In the genomic region with DNA sequence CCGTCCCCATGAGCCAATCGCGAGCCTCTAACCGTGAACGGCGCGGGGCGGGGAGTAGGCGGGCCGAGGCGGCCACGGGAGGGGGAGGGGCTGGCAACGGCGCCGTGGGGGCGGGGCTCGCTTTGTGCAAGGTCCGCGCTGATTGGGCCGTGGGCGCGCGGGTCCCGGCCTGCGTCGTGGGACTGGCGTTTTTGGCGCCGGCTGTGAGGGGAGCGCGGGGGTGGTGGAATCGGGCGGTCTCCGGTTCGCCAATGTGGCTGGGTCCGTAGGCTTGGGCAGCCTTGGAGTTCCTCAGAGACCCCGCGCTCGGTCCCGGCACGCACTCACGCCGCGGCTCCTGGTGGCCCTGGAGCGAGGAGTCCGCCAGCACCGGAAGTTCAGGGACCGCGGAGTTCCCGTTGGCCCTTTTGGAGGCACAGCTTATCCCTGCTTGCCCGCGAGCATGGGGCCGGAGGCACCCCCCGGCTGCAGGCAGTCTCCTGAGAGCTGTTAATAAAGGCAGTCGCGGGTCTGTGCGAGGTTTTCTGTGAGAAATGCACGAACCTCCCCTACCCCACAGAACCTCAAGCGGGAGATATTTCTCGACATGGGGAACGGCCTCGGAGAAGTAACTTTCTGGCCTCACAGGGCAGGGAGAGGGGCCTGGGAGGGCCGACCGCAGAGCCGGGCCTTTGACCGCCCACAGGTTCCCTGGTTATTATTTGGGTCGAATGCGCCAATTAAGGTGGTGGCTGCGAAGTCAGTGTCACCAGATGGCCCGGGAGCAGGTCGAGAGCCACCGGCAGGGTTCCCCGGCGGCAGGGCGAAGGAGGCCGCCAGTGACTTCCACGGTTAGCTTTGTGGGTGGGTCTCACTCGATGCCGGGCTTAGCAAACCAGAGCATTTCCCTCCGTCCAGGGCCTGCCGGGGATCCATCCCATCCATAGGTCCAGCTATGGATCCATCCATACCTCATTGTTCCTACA, we compare ENCODE assay signal across 8 cellular contexts. TPM values are rescaled to one million over a fixed set of nuclear protein-coding genes. Genes with fewer than 3 reads are reported as not detected.
DNase-seq lines count a peak whose midpoint lies in the region; ATAC-seq and TF ChIP-seq lines count a peak whose summit lies in the region.

No MANE protein-coding gene starts in this region.

- no peaks in the 10 kb centered on the region for H3K9me3 Mint-ChIP-seq in chondrocyte (ENCODE audit: low read depth)

- peaks cover 28% of the 10 kb centered on the region for H3K36me3 Mint-ChIP-seq in chondrocyte (ENCODE audit: low read depth)

- DNase-seq in GM04503 (ENCODE audit: low read depth) (peak; percentile 33), NCI-H2107 (lab: John Stamatoyannopoulos, UW) (peak; percentile 95), chondrocyte (ENCODE audit: low spot score) (peak; percentile 99), left colon (peak in 1 of 2 donors; percentile 99)
- peak; percentile 99 to 100 for DNase-seq in activated CD4-positive, alpha-beta T cell treated with anti-CD3 and anti-CD28 coated beads for 24 hours (ENCODE audit: low read depth in 2 of 2)
- DNase-seq in stimulated activated CD4-positive, alpha-beta T cell treated with anti-CD3 and anti-CD28 coated beads, Interleukin-1b, Interleukin-23, amount 100 ng/mL, for 48 hours, result peak; percentile 98

- no peaks in the 10 kb centered on the region for H3K27me3 Mint-ChIP-seq in chondrocyte (ENCODE audit: low read depth)

- peaks cover 34% of the 10 kb centered on the region for H3K4me1 Mint-ChIP-seq in chondrocyte (ENCODE audit: low read depth)

- no peak for TF ChIP-seq CTCF in chondrocyte (IDR thresholded peaks at IDR 0.05)

- intact Hi-C loops in left colon (cut with DNase I, micrococcal nuclease), result no loop called here

- peak overlapping the region; percentile 100 for H3K27ac Mint-ChIP-seq in chondrocyte (ENCODE audit: unreplicated experiment)

- H3K4me3 Mint-ChIP-seq in chondrocyte (ENCODE audit: unreplicated experiment), result peak overlapping the region; percentile 97

- peak; percentile 23 for ATAC-seq in HG02610 (IDR thresholded peaks at IDR 0.05; ENCODE audit: unreplicated experiment)
- ATAC-seq in left colon, result peak; percentile 89
- no peak for ATAC-seq in HG02798 (IDR thresholded peaks at IDR 0.05; ENCODE audit: poor library complexity, unreplicated experiment)

RNA-seq across cellular contexts. Expression of a gene that starts 0.6 kb away (rescaled TPM):
- total RNA-seq in chondrocyte (298 to 471 TPM (median 302 TPM) in 3 replicates), left colon (100 to 1,000 TPM; 229 to 335 TPM)
